Comparison of ENCODE assay signal across 9 cellular contexts in the genomic region with DNA sequence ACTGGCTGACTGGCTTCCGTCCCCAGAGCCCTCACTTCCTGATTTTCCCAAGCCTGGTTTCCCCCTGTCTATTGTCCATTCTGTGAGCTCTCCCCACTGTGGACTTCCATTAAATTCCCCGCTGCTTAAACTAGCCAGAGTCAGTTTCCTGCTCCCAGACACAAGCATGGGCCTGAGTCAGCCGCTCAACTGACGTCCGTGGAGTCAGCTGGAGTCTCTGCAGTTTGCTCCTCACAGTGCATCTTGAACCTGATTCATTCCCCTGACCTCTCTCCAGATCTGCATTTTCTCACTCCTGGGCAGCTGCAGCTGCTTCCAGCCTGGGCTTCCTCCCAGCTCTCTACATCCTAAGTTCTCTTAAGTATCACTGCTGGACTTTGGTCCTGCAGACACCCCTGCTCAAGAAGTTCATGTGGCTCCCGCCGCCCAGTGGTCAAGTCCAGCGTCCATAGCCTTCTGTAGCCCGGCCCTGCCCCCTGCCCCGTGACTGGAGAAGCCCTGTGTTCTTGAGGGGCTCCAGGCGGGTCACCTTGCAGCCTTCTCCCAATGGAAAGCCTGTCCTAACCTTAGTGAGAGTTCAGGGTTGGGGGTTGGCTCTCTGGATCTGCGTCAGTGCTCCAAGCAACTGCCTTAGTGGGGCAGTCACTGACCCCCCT. TPM values are rescaled to one million over a fixed set of nuclear protein-coding genes. Genes with fewer than 3 reads are reported as not detected.
DNase-seq lines count a peak whose midpoint lies in the region; ATAC-seq and TF ChIP-seq lines count a peak whose summit lies in the region.
"Had no signal": no experiment of that assay in that cellular context is flagged by ENCODE, and none has a peak within 500 bp of the region (broad histone marks: within the 10 kb centered on the region; RNA-seq: fewer than 3 reads in every experiment).

No MANE protein-coding gene starts in this region.

- no peaks in the 10 kb centered on the region for H3K36me3 Mint-ChIP-seq in endothelial cell (ENCODE audit: low read depth, unreplicated experiment)

- peak overlapping the region; percentile 90 for H3K27ac Mint-ChIP-seq in endothelial cell (ENCODE audit: unreplicated experiment)
- H3K27ac Mint-ChIP-seq: T-helper 2 cell treated with Interferon-gamma antibody and Interleukin-4, amounts not matched to agents 5 μg/mL and 100 μg/mL, for 36 hours had no signal

- H3K23ac ChIP-seq in mesendoderm (ENCODE audit: low read length) = no peak overlapping the region

- no peak overlapping the region for H4K5ac ChIP-seq in mesendoderm (ENCODE audit: low read length)

- H3K9me3 ChIP-seq in thoracic aorta = no peaks in the 10 kb centered on the region

- no peak overlapping the region for H4K8ac ChIP-seq in mesendoderm (ENCODE audit: low read depth, low read length)

- H3K4me3 Mint-ChIP-seq in endothelial cell (ENCODE audit: unreplicated experiment) = no peak overlapping the region
- H3K4me3 Mint-ChIP-seq: T-helper 2 cell treated with Interferon-gamma antibody and Interleukin-4, amounts not matched to agents 5 μg/mL and 100 μg/mL, for 36 hours had no signal

- no peak overlapping the region for H2BK120ac ChIP-seq in mesendoderm (ENCODE audit: low read depth, low read length)

- H3K79me1 ChIP-seq in mesendoderm (ENCODE audit: low read length) = no peaks in the 10 kb centered on the region

- peak overlapping the region; percentile 18 for H3K56ac ChIP-seq in mesendoderm (ENCODE audit: low read length)

- H3K27me3 Mint-ChIP-seq in endothelial cell (ENCODE audit: unreplicated experiment) = peaks cover 5% of the 10 kb centered on the region

- H3K27ac ChIP-seq in mesendoderm (ENCODE audit: low read depth, low read length) (no peak overlapping the region), thoracic aorta (peak overlapping the region; percentile 65 to 79)

- no CpG with 5 or more reads among the region's 12 CpGs for WGBS in mesendoderm (ENCODE audit: extremely low coverage, insufficient coverage, low lambda C conversion rate)

- DNase-seq in NCI-H69 (lab: John Stamatoyannopoulos, UW) = peak; percentile 23
- no peak for DNase-seq in endothelial cell (ENCODE audit: low spot score)
- no peak for DNase-seq in mesendoderm
- no peak for DNase-seq in thoracic aorta (ENCODE audit: low spot score)
- no peak for DNase-seq in stimulated activated CD4-positive, alpha-beta T cell treated with anti-CD3 and anti-CD28 coated beads, Interleukin-4, amount 100 ng/mL, for 24 hours
- no peak for DNase-seq in activated CD4-positive, alpha-beta T cell treated with anti-CD3 and anti-CD28 coated beads, Interleukin-2, amount 50 U/mL, for 48 hours
- DNase-seq in NCI-H128 (lab: John Stamatoyannopoulos, UW; ENCODE audit: unreplicated experiment) = no peak

- no peaks in the 10 kb centered on the region for H3K36me3 ChIP-seq in mesendoderm (ENCODE audit: control insufficient read depth, insufficient read depth, low read length)
- H3K36me3 ChIP-seq in thoracic aorta = no peaks in the 10 kb centered on the region

- peaks cover 28% of the 10 kb centered on the region for H3K4me1 Mint-ChIP-seq in endothelial cell (ENCODE audit: unreplicated experiment)

- ATAC-seq in thoracic aorta (ENCODE audit: insufficient number of reproducible peaks, low FRiP score, low read depth) (peak; percentile 39), HG03159 (IDR thresholded peaks at IDR 0.05; ENCODE audit: unreplicated experiment) (no peak)

- H2BK15ac ChIP-seq in mesendoderm (replicated peaks; ENCODE audit: low read depth) = no peak overlapping the region

- H3K4ac ChIP-seq in mesendoderm (ENCODE audit: low read depth, low read length) = no peak overlapping the region

- no peak overlapping the region for H3K4me3 ChIP-seq in mesendoderm (ENCODE audit: low read length)
- H3K4me3 ChIP-seq in thoracic aorta = no peak overlapping the region

- H3K18ac ChIP-seq in mesendoderm (ENCODE audit: low read length) = no peak overlapping the region

- no peak for TF ChIP-seq CTCF in endothelial cell (IDR thresholded peaks at IDR 0.05; ENCODE audit: unreplicated experiment)
- no peak for TF ChIP-seq CTCF in thoracic aorta (IDR thresholded peaks at IDR 0.05)

- H3K4me1 ChIP-seq in mesendoderm (ENCODE audit: control insufficient read depth, low read depth, low read length) (no peaks in the 10 kb centered on the region), thoracic aorta (ENCODE audit: control insufficient read depth in 1 of 2, low read depth in 2 of 2) (peaks cover 12 to 31% of the 10 kb centered on the region in 2 donors)

- no peak overlapping the region for H2BK5ac ChIP-seq in mesendoderm (ENCODE audit: low read length)

- no peak overlapping the region for H3K4me2 ChIP-seq in mesendoderm (ENCODE audit: low read length)

- no peak overlapping the region for H2AK5ac ChIP-seq in mesendoderm (ENCODE audit: low read length)

- no peaks in the 10 kb centered on the region for H3K79me2 ChIP-seq in mesendoderm (ENCODE audit: control insufficient read depth, insufficient read depth, low read length)

- H3K9me3 Mint-ChIP-seq in endothelial cell (ENCODE audit: unreplicated experiment) = no peaks in the 10 kb centered on the region
- H3K9me3 Mint-ChIP-seq: T-helper 2 cell treated with Interferon-gamma antibody and Interleukin-4, amounts not matched to agents 5 μg/mL and 100 μg/mL, for 36 hours had no signal

- H3K9ac ChIP-seq in mesendoderm (ENCODE audit: low read length) = no peak overlapping the region

- H3K27me3 ChIP-seq in mesendoderm (ENCODE audit: insufficient read depth, low read length, poor library complexity) = no peaks in the 10 kb centered on the region
- H3K27me3 ChIP-seq in thoracic aorta (replicated peaks; ENCODE audit: insufficient read depth) = no peaks in the 10 kb centered on the region

RNA-seq across cellular contexts. Expression of a gene that starts 20.0 kb away (rescaled TPM):
- total RNA-seq in endothelial cell (ENCODE audit: unreplicated experiment) (41.9 TPM), thoracic aorta (100 to 1,000 TPM; 366 to 378 TPM)
- 49.3 TPM for polyA plus RNA-seq in mesendoderm (2013, experiment 1 of 2)
- polyA plus RNA-seq in mesendoderm (2013, experiment 2 of 2) = 45.6 TPM
